2 cellular contexts compared by ENCODE assay signal in the genomic region with DNA sequence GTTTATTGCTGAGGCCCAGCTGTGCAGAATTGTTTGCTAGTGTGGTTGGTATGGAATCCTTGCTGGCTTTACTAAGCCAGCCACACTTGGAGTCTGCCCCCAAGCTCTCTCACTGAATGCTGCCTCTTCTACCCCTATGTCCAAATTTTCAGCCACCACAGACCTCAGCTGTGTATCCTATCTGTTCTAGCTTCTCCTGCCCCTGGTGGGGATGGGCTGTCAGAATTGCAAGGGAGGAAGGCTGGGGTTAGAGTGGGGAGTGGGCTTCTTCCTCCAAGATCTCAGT.
TF ChIP-seq lines count a peak whose summit lies in the region.

No MANE protein-coding gene starts in this region.

TF ChIP-seq in GM23338, 12 proteins besides CTCF, POLR2A, EP300 and RAD21 (continues in another document):
- TF ChIP-seq ZNF331 (CRISPR knock-in tag; IDR thresholded peaks at IDR 0.05; ENCODE audit: low read depth) (no peak), NANOG (IDR thresholded peaks at IDR 0.05; ENCODE audit: borderline replicate concordance) (no peak), POLR2AphosphoS5 (IDR thresholded peaks at IDR 0.05; ENCODE audit: low read depth) (no peak), JUNB (IDR thresholded peaks at IDR 0.05; ENCODE audit: unreplicated experiment) (no peak), EZH2 (IDR thresholded peaks at IDR 0.05; ENCODE audit: low read depth, unreplicated experiment) (no peak), CREB1 (CRISPR knock-in tag; IDR thresholded peaks at IDR 0.05; ENCODE audit: low read depth) (no peak), EZH2phosphoT487 (IDR thresholded peaks at IDR 0.05; ENCODE audit: unreplicated experiment) (no peak), STAT1 (IDR thresholded peaks at IDR 0.05; ENCODE audit: unreplicated experiment) (no peak)
- TF ChIP-seq, protein P1, sequence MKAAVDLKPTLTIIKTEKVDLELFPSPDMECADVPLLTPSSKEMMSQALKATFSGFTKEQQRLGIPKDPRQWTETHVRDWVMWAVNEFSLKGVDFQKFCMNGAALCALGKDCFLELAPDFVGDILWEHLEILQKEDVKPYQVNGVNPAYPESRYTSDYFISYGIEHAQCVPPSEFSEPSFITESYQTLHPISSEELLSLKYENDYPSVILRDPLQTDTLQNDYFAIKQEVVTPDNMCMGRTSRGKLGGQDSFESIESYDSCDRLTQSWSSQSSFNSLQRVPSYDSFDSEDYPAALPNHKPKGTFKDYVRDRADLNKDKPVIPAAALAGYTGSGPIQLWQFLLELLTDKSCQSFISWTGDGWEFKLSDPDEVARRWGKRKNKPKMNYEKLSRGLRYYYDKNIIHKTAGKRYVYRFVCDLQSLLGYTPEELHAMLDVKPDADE (IDR thresholded peaks at IDR 0.05), result no peak
- TF ChIP-seq, protein P2, sequence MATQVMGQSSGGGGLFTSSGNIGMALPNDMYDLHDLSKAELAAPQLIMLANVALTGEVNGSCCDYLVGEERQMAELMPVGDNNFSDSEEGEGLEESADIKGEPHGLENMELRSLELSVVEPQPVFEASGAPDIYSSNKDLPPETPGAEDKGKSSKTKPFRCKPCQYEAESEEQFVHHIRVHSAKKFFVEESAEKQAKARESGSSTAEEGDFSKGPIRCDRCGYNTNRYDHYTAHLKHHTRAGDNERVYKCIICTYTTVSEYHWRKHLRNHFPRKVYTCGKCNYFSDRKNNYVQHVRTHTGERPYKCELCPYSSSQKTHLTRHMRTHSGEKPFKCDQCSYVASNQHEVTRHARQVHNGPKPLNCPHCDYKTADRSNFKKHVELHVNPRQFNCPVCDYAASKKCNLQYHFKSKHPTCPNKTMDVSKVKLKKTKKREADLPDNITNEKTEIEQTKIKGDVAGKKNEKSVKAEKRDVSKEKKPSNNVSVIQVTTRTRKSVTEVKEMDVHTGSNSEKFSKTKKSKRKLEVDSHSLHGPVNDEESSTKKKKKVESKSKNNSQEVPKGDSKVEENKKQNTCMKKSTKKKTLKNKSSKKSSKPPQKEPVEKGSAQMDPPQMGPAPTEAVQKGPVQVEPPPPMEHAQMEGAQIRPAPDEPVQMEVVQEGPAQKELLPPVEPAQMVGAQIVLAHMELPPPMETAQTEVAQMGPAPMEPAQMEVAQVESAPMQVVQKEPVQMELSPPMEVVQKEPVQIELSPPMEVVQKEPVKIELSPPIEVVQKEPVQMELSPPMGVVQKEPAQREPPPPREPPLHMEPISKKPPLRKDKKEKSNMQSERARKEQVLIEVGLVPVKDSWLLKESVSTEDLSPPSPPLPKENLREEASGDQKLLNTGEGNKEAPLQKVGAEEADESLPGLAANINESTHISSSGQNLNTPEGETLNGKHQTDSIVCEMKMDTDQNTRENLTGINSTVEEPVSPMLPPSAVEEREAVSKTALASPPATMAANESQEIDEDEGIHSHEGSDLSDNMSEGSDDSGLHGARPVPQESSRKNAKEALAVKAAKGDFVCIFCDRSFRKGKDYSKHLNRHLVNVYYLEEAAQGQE (IDR thresholded peaks at IDR 0.05; ENCODE audit: unreplicated experiment), result no peak
- TF ChIP-seq, protein P3, sequence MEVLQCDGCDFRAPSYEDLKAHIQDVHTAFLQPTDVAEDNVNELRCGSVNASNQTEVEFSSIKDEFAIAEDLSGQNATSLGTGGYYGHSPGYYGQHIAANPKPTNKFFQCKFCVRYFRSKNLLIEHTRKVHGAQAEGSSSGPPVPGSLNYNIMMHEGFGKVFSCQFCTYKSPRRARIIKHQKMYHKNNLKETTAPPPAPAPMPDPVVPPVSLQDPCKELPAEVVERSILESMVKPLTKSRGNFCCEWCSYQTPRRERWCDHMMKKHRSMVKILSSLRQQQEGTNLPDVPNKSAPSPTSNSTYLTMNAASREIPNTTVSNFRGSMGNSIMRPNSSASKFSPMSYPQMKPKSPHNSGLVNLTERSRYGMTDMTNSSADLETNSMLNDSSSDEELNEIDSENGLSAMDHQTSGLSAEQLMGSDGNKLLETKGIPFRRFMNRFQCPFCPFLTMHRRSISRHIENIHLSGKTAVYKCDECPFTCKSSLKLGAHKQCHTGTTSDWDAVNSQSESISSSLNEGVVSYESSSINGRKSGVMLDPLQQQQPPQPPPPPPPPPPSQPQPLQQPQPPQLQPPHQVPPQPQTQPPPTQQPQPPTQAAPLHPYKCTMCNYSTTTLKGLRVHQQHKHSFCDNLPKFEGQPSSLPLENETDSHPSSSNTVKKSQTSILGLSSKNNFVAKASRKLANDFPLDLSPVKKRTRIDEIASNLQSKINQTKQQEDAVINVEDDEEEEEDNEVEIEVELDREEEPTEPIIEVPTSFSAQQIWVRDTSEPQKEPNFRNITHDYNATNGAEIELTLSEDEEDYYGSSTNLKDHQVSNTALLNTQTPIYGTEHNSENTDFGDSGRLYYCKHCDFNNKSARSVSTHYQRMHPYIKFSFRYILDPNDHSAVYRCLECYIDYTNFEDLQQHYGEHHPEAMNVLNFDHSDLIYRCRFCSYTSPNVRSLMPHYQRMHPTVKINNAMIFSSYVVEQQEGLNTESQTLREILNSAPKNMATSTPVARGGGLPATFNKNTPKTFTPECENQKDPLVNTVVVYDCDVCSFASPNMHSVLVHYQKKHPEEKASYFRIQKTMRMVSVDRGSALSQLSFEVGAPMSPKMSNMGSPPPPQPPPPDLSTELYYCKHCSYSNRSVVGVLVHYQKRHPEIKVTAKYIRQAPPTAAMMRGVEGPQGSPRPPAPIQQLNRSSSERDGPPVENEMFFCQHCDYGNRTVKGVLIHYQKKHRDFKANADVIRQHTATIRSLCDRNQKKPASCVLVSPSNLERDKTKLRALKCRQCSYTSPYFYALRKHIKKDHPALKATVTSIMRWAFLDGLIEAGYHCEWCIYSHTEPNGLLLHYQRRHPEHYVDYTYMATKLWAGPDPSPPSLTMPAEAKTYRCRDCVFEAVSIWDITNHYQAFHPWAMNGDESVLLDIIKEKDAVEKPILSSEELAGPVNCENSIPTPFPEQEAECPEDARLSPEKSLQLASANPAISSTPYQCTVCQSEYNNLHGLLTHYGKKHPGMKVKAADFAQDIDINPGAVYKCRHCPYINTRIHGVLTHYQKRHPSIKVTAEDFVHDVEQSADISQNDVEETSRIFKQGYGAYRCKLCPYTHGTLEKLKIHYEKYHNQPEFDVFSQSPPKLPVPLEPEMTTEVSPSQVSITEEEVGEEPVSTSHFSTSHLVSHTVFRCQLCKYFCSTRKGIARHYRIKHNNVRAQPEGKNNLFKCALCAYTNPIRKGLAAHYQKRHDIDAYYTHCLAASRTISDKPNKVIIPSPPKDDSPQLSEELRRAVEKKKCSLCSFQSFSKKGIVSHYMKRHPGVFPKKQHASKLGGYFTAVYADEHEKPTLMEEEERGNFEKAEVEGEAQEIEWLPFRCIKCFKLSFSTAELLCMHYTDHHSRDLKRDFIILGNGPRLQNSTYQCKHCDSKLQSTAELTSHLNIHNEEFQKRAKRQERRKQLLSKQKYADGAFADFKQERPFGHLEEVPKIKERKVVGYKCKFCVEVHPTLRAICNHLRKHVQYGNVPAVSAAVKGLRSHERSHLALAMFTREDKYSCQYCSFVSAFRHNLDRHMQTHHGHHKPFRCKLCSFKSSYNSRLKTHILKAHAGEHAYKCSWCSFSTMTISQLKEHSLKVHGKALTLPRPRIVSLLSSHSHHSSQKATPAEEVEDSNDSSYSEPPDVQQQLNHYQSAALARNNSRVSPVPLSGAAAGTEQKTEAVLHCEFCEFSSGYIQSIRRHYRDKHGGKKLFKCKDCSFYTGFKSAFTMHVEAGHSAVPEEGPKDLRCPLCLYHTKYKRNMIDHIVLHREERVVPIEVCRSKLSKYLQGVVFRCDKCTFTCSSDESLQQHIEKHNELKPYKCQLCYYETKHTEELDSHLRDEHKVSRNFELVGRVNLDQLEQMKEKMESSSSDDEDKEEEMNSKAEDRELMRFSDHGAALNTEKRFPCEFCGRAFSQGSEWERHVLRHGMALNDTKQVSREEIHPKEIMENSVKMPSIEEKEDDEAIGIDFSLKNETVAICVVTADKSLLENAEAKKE (CRISPR knock-in tag; IDR thresholded peaks at IDR 0.05), result no peak

TF ChIP-seq in H1, 55 proteins besides CTCF, POLR2A, EP300 and RAD21:
- TF ChIP-seq BACH1 (IDR thresholded peaks at IDR 0.05; ENCODE audit: low read length) (no peak), SP4 (IDR thresholded peaks at IDR 0.05; ENCODE audit: low read length) (no peak), SP1 (IDR thresholded peaks at IDR 0.05; ENCODE audit: low read depth, low read length) (no peak), TBP (IDR thresholded peaks at IDR 0.05; ENCODE audit: low read depth, low read length) (no peak), ASH2L (IDR thresholded peaks at IDR 0.05; ENCODE audit: low read length) (no peak), RNF2 (IDR thresholded peaks at IDR 0.05; ENCODE audit: borderline replicate concordance, low read depth, low read length, missing control alignments, poor library complexity, severe bottlenecking) (no peak), TAF7 (optimal IDR thresholded peaks at IDR 0.05; ENCODE audit: borderline replicate concordance, low read depth, low read length) (no peak), CREB1 (IDR thresholded peaks at IDR 0.05) (no peak), TAF1 (IDR thresholded peaks at IDR 0.05; ENCODE audit: low read depth, low read length) (no peak)
- TF ChIP-seq, protein P4, sequence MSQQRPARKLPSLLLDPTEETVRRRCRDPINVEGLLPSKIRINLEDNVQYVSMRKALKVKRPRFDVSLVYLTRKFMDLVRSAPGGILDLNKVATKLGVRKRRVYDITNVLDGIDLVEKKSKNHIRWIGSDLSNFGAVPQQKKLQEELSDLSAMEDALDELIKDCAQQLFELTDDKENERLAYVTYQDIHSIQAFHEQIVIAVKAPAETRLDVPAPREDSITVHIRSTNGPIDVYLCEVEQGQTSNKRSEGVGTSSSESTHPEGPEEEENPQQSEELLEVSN (IDR thresholded peaks at IDR 0.05), result no peak
